8 cellular contexts compared by ENCODE assay signal in the genomic region with DNA sequence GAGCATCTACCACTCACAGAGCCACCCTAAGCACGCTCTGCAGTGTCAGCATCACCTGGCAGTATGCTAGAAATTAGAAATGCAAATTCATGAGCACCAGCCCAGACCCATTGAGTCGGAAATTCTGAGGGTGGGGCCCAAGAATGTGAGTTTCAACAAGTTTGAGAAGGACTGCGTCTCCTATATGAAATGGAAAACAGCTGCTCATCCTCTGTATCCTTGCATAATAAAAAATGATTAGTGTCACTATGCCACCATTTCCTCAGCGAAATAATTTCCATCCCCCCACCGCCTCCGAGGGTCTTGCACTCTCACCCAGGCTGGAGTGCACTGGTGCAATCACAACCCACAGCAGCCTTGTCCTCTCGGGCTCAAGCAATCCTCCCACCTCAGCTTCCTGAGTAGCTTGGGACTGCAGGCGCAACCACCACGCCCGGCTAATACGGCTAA. TPM values are rescaled to one million over a fixed set of nuclear protein-coding genes. Genes with fewer than 3 reads are reported as not detected.
DNase-seq lines count a peak whose midpoint lies in the region; ATAC-seq and TF ChIP-seq lines count a peak whose summit lies in the region.

No MANE protein-coding gene starts in this region.

- H3K27me3 ChIP-seq in left ventricle myocardium inferior (ENCODE audit: low read depth) (peaks cover 66% of the 10 kb centered on the region), OCI-LY1 (ENCODE audit: insufficient read depth, low read length) (no peaks in the 10 kb centered on the region), colonic mucosa (no peaks in the 10 kb centered on the region), gastrocnemius medialis (peaks cover 20 to 25% (median 20%) of the 10 kb centered on the region in 3 donors)

- in situ Hi-C loops in gastrocnemius medialis (cut with MboI; ENCODE audit: low sequenced_read_pairs in 4 of 4), result no loop called here

- H3K36me3 ChIP-seq in left ventricle myocardium inferior (no peaks in the 10 kb centered on the region), OCI-LY1 (ENCODE audit: insufficient read depth, low read length) (no peaks in the 10 kb centered on the region), colonic mucosa (no peaks in the 10 kb centered on the region), gastrocnemius medialis (no peaks in the 10 kb centered on the region)

- H3K79me2 ChIP-seq in OCI-LY1 (ENCODE audit: insufficient read depth, low read length), result no peaks in the 10 kb centered on the region

- no peaks in the 10 kb centered on the region for H3F3A ChIP-seq in OCI-LY1 (ENCODE audit: insufficient read depth, low read length)

- peak overlapping the region; percentile 76 for H3K4me3 ChIP-seq in left ventricle myocardium inferior
- H3K4me3 ChIP-seq in OCI-LY1 (ENCODE audit: low read depth, low read length, poor library complexity, severe bottlenecking), result peak overlapping the region; percentile 64
- H3K4me3 ChIP-seq in colonic mucosa, result peak overlapping the region; percentile 83
- peak overlapping the region; percentile 43 to 63 (median 56) for H3K4me3 ChIP-seq in gastrocnemius medialis

- H3K4me1 ChIP-seq in left ventricle myocardium inferior (peaks cover 24% of the 10 kb centered on the region), OCI-LY1 (ENCODE audit: insufficient read depth, low read length, severe bottlenecking) (peaks cover 56% of the 10 kb centered on the region), colonic mucosa (no peaks in the 10 kb centered on the region), gastrocnemius medialis (peaks cover 0 to 8% of the 10 kb centered on the region in 2 donors)

- H3K9me2 ChIP-seq in OCI-LY1 (ENCODE audit: low read depth, low read length), result no peaks in the 10 kb centered on the region

- no peak for DNase-seq in left ventricle myocardium inferior
- no peak for DNase-seq in cardiac septum (ENCODE audit: low spot score)
- no peak for DNase-seq in colonic mucosa
- DNase-seq in gastrocnemius medialis, result no peak
- no peak for DNase-seq in midbrain (lab: John Stamatoyannopoulos, UW)
- no peak for DNase-seq in EL
- DNase-seq in NCI-H510A treated with DMSO at 0.1 percent for 48 hours (lab: John Stamatoyannopoulos, UW), result no peak

- no peak for ATAC-seq in gastrocnemius medialis

- TF ChIP-seq CTCF in left ventricle myocardium inferior (IDR thresholded peaks at IDR 0.05; ENCODE audit: borderline replicate concordance) (no peak), OCI-LY1 (IDR thresholded peaks at IDR 0.05; ENCODE audit: low read length) (no peak), colonic mucosa (IDR thresholded peaks at IDR 0.05) (no peak), gastrocnemius medialis (IDR thresholded peaks at IDR 0.05 in 4 of 5, conservative IDR thresholded peaks at IDR 0.05 in 1 of 5) (no peak)

- peak overlapping the region; percentile 58; the same call in 1 of the 2 replicates for H3K9ac ChIP-seq in OCI-LY1 (ENCODE audit: low read length)
- peak overlapping the region in 1 of 2 donors; percentile 80 for H3K9ac ChIP-seq in colonic mucosa (ENCODE audit: low read depth in 2 of 2, low read length in 2 of 2)

- no peak overlapping the region for H2AFZ ChIP-seq in OCI-LY1 (ENCODE audit: low read length)

- intact Hi-C loops in left ventricle myocardium inferior (cut with micrococcal nuclease) (no loop called here), cardiac septum (cut with DNase I) (no loop called here), colonic mucosa (cut with DNase I) (loop anchor here (2.0 kb wide), 1 partner anchor 143 kb away; no protein-coding TSS in a partner anchor), gastrocnemius medialis (cut with DNase I; ENCODE audit: low total_unique reads) (loop anchor here (5.0 kb wide), 1 partner anchor 180 kb away; no protein-coding TSS in a partner anchor)

- H3K9me3 ChIP-seq in left ventricle myocardium inferior (replicated peaks), result no peaks in the 10 kb centered on the region
- no peaks in the 10 kb centered on the region for H3K9me3 ChIP-seq in OCI-LY1 (ENCODE audit: low read length)
- H3K9me3 ChIP-seq in colonic mucosa, result no peaks in the 10 kb centered on the region
- no peaks in the 10 kb centered on the region for H3K9me3 ChIP-seq in gastrocnemius medialis

- H3K4me2 ChIP-seq in OCI-LY1 (ENCODE audit: low read length), result peak overlapping the region; percentile 78

- TF ChIP-seq POLR2A in gastrocnemius medialis (IDR thresholded peaks at IDR 0.05), result no peak

- H4K20me1 ChIP-seq in OCI-LY1 (ENCODE audit: insufficient read depth, low read length), result no peaks in the 10 kb centered on the region

- peak overlapping the region; percentile 73 for H3K27ac ChIP-seq in left ventricle myocardium inferior (replicated peaks)
- peak overlapping the region; percentile 67 for H3K27ac ChIP-seq in OCI-LY1 (ENCODE audit: low read depth, low read length, poor library complexity, severe bottlenecking)
- peak overlapping the region; percentile 80 for H3K27ac ChIP-seq in colonic mucosa
- peak overlapping the region in 1 of 4 donors; percentile 18 for H3K27ac ChIP-seq in gastrocnemius medialis

RNA-seq across cellular contexts. Expression of gene IQGAP2, which starts 1.3 kb away (rescaled TPM):
- total RNA-seq in left ventricle myocardium inferior (4.1 TPM), cardiac septum (7.9 TPM), colonic mucosa (10 to 100 TPM; 62.2 to 75.6 TPM), gastrocnemius medialis (1 to 10 TPM; 1.5 to 6.8 (median 2.5) TPM)

Comparison
In these comparisons a context has a peak if more than half of its experiments do, and no peak if none do; other contexts are left out.
1. intact Hi-C loops: an anchor here in colonic mucosa (2.0 kb wide) and gastrocnemius medialis (5.0 kb wide); none called in left ventricle myocardium inferior and cardiac septum.